In genomic region chr18:44569391-44570055, GRCh38 we compare ENCODE assay signal across 16 cellular contexts.
"Had no signal": no experiment of that assay in that cellular context is flagged by ENCODE, and none has a peak within 500 bp of the region (broad histone marks: within the 10 kb centered on the region; RNA-seq: fewer than 3 reads in every experiment).

No MANE protein-coding gene starts in this region.

- H3K36me3 Mint-ChIP-seq: mesothelial cell of epicardium, natural killer cell, type B pancreatic cell had no signal

- H3K27me3 Mint-ChIP-seq: progenitor cell of endocrine pancreas had no signal

- H3K4me2 ChIP-seq: smooth muscle cell had no signal

- H3K4me1 ChIP-seq: gastrocnemius medialis, heart right ventricle, pancreas had no signal

- H3K9me3 ChIP-seq: gastrocnemius medialis, heart right ventricle, pancreas had no signal

- H3K27ac ChIP-seq: gastrocnemius medialis, heart right ventricle, pancreas had no signal

- DNase-seq: effector memory CD4-positive, alpha-beta T cell; gastrocnemius medialis; heart right ventricle; hypothalamus; kidney glomerular epithelial cell; natural killer cell; pancreas; right cardiac atrium; stimulated activated CD4-positive, alpha-beta T cell treated with anti-CD3 and anti-CD28 coated beads, Interleukin-2, amount 100 ng/mL, for 48 hours; stimulated activated naive CD4-positive, alpha-beta T cell treated with Interleukin-2 at 50 U/mL for 16 hours had no signal

- H3K4me3 ChIP-seq: gastrocnemius medialis, heart right ventricle, pancreas, smooth muscle cell had no signal

- H3K27me3 ChIP-seq: gastrocnemius medialis, pancreas had no signal

- H3K27ac Mint-ChIP-seq: mesothelial cell of epicardium, natural killer cell, progenitor cell of endocrine pancreas, type B pancreatic cell had no signal

- ATAC-seq: esophagus mucosa, gastrocnemius medialis, heart right ventricle, natural killer cell, pancreas, right cardiac atrium had no signal

- H3K36me3 ChIP-seq: gastrocnemius medialis, heart right ventricle, pancreas had no signal

- H3K4me3 Mint-ChIP-seq: mesothelial cell of epicardium, natural killer cell, neural crest cell, type B pancreatic cell had no signal

- H3K9me3 Mint-ChIP-seq: natural killer cell, neural crest cell had no signal
